In the genomic region with DNA sequence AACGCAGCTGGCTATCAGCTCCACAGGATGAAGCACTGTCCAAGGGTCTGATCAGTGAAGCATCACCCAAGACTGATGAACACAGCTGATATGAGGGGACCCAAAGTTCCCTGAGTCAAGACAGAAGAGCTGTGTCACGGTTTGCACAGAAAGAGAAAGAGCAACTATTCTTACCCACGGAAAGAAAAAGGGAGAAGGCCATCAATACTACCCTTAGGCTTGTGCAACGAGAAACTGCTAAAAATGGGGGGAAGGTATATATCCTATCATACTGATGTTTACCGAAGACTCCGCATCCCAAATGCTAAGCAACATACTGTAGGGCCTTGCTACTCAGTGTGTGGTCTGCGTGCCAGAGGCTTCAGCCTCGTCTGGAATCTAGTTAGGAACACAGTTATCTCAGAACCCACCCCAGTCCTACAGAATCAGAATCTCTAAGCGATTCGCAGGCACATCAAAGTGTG, we compare ENCODE assay signal across 1 cellular context.
TF ChIP-seq lines count a peak whose summit lies in the region.

No MANE protein-coding gene starts in this region.

TF ChIP-seq in H1, 55 proteins besides CTCF, POLR2A, EP300 and RAD21:
- TF ChIP-seq CEBPB (IDR thresholded peaks at IDR 0.05; ENCODE audit: low read depth, low read length) (no peak), BACH1 (IDR thresholded peaks at IDR 0.05; ENCODE audit: low read length) (peak; percentile 59)
- TF ChIP-seq, protein P1, sequence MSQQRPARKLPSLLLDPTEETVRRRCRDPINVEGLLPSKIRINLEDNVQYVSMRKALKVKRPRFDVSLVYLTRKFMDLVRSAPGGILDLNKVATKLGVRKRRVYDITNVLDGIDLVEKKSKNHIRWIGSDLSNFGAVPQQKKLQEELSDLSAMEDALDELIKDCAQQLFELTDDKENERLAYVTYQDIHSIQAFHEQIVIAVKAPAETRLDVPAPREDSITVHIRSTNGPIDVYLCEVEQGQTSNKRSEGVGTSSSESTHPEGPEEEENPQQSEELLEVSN (IDR thresholded peaks at IDR 0.05): no peak
